10 cellular contexts compared by ENCODE assay signal in the genomic region with DNA sequence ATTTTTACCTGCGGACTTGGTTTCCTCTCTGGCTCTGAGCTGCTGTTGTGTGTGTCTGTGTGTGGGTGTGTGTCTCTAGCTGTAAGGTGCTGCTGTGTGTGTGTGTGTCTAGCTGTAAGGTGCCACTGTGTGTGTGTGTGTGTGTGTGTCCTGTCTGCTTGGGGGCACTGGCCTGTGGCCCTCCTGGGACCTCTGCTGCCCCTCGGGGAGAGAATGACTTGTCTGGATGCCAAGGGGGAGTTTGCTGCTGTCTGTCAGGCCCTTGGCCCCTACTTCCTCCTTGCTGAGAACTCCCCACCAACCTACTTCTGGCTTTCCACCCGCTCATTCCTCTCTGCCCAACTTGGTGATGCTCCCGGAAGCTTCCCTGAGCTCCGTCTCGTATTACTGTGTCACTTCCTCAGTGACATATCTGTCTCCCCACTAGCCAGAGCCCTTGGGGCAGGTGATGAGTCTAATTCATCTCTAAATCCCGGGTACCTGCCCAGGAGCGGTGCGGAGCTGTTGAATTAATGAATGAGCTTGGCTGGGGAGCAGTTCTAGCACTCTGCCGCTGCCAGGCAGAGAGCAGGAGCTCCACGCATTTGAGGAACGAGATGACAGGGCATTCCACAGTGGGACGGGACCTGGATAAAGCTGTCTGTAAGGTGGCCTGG. TPM values are rescaled to one million over a fixed set of nuclear protein-coding genes. Genes with fewer than 3 reads are reported as not detected.
A peak's percentile ranks its signal among the peaks of the same experiment; 100 is the strongest.
DNase-seq lines count a peak whose midpoint lies in the region; ATAC-seq, FAIRE-seq and TF ChIP-seq lines count a peak whose summit lies in the region.
"Had no signal": no experiment of that assay in that cellular context is flagged by ENCODE, and none has a peak within 500 bp of the region (broad histone marks: within the 10 kb centered on the region; RNA-seq: fewer than 3 reads in every experiment).

No MANE protein-coding gene starts in this region.

- H3K27me3 Mint-ChIP-seq in activated naive CD4-positive, alpha-beta T cell treated with anti-CD3 and anti-CD28 coated beads, Interleukin-2, amount 50 U/mL, for 24 hours, result no peaks in the 10 kb centered on the region
- no peaks in the 10 kb centered on the region for H3K27me3 Mint-ChIP-seq in memory B cell
- H3K27me3 Mint-ChIP-seq in type B pancreatic cell, result no peaks in the 10 kb centered on the region

- no peaks in the 10 kb centered on the region for H3K9me3 Mint-ChIP-seq in activated naive CD4-positive, alpha-beta T cell treated with anti-CD3 and anti-CD28 coated beads, Interleukin-2, amount 50 U/mL, for 24 hours
- H3K9me3 Mint-ChIP-seq in activated naive CD4-positive, alpha-beta T cell treated with anti-CD3 and anti-CD28 coated beads, Interleukin-2, amount 50 U/mL, for 72 hours, result no peaks in the 10 kb centered on the region
- no peaks in the 10 kb centered on the region for H3K9me3 Mint-ChIP-seq in memory B cell
- H3K9me3 Mint-ChIP-seq in type B pancreatic cell, result no peaks in the 10 kb centered on the region

- peaks cover 35% of the 10 kb centered on the region for H3K4me1 Mint-ChIP-seq in activated naive CD4-positive, alpha-beta T cell treated with anti-CD3 and anti-CD28 coated beads, Interleukin-2, amount 50 U/mL, for 24 hours
- H3K4me1 Mint-ChIP-seq in memory B cell, result peaks cover 26% of the 10 kb centered on the region
- peaks cover 21% of the 10 kb centered on the region for H3K4me1 Mint-ChIP-seq in type B pancreatic cell (ENCODE audit: unreplicated experiment)

- H3K36me3 Mint-ChIP-seq in activated naive CD4-positive, alpha-beta T cell treated with anti-CD3 and anti-CD28 coated beads, Interleukin-2, amount 50 U/mL, for 24 hours, result peaks cover 3% of the 10 kb centered on the region
- H3K36me3 Mint-ChIP-seq in activated naive CD4-positive, alpha-beta T cell treated with anti-CD3 and anti-CD28 coated beads, Interleukin-2, amount 50 U/mL, for 72 hours, result no peaks in the 10 kb centered on the region
- H3K36me3 Mint-ChIP-seq in memory B cell, result peaks cover 16% of the 10 kb centered on the region
- H3K36me3 Mint-ChIP-seq in type B pancreatic cell, result peaks cover 6% of the 10 kb centered on the region

- H3K4me3 Mint-ChIP-seq in activated naive CD4-positive, alpha-beta T cell treated with anti-CD3 and anti-CD28 coated beads, Interleukin-2, amount 50 U/mL, for 24 hours, result no peak overlapping the region
- no peak overlapping the region for H3K4me3 Mint-ChIP-seq in memory B cell
- H3K4me3 Mint-ChIP-seq in type B pancreatic cell, result peak overlapping the region; percentile 10

- no peak for TF ChIP-seq CTCF in type B pancreatic cell (conservative IDR thresholded peaks at IDR 0.05)
- TF ChIP-seq CTCF in GM13977 (IDR thresholded peaks at IDR 0.05; ENCODE audit: extremely low read depth, insufficient read depth, missing control alignments), result no peak

- no peak for FAIRE-seq in H54 (lab: Jason Lieb, UNC)

- peak overlapping the region; percentile 26 for H3K27ac Mint-ChIP-seq in activated naive CD4-positive, alpha-beta T cell treated with anti-CD3 and anti-CD28 coated beads, Interleukin-2, amount 50 U/mL, for 24 hours
- H3K27ac Mint-ChIP-seq in activated naive CD4-positive, alpha-beta T cell treated with anti-CD3 and anti-CD28 coated beads, Interleukin-2, amount 50 U/mL, for 72 hours, result peak overlapping the region; percentile 16 to 67
- H3K27ac Mint-ChIP-seq in memory B cell (peak overlapping the region; percentile 89), type B pancreatic cell (peak overlapping the region; percentile 49)

- ATAC-seq in activated naive CD4-positive, alpha-beta T cell treated with anti-CD3 and anti-CD28 coated beads, Interleukin-2, amount 50 U/mL, for 72 hours, result peak in 1 of 2 donors; percentile 18
- ATAC-seq in memory B cell (ENCODE audit: low read depth) (peak; percentile 17), GM21528 (IDR thresholded peaks at IDR 0.05; ENCODE audit: low FRiP score, unreplicated experiment) (no peak)

- in situ Hi-C loops in GM13977 (cut with MboI; ENCODE audit: low pct_unique_long_range_greater_than_20kb, low sequenced_read_pairs, unreplicated experiment), result no loop called here

- no peak for DNase-seq in activated naive CD4-positive, alpha-beta T cell treated with Interleukin-2 at 50 U/mL for 16 hours
- no peak for DNase-seq in activated naive CD4-positive, alpha-beta T cell treated with anti-CD3 and anti-CD28 coated beads, Interleukin-2, amount 50 U/mL, for 72 hours (ENCODE audit: low spot score in 2 of 2)
- no peak for DNase-seq in memory B cell (ENCODE audit: low spot score in 2 of 2)
- no peak for DNase-seq in type B pancreatic cell (ENCODE audit: extremely low spot score, unreplicated experiment)
- DNase-seq in GM13977 (ENCODE audit: low spot score), result no peak
- no peak for DNase-seq in H54 (ENCODE audit: insufficient read length, low spot score)
- DNase-seq: NCI-H510A had no signal

- TF ChIP-seq POLR2A in H54 (IDR thresholded peaks at IDR 0.05; ENCODE audit: low read depth, low read length), result no peak

RNA-seq across cellular contexts. Expression of a gene that starts 45.3 kb away (rescaled TPM):
- total RNA-seq in activated naive CD4-positive, alpha-beta T cell treated with anti-CD3 and anti-CD28 coated beads, Interleukin-2, amount 50 U/mL, for 72 hours, result under 1 TPM in 1 of 2 donors, not detected in 1; 0.18 TPM
- total RNA-seq in type B pancreatic cell (ENCODE audit: low replicate concordance), result not detected in 2 replicates
- total RNA-seq: activated CD8-positive, alpha-beta memory T cell treated with anti-CD3 and anti-CD28 coated beads for 36 hours had no signal

RNA-seq across cellular contexts. Expression of a gene that starts 52.0 kb away (rescaled TPM):
- 100 to 1,000 TPM; 141 to 185 TPM for total RNA-seq in activated naive CD4-positive, alpha-beta T cell treated with anti-CD3 and anti-CD28 coated beads, Interleukin-2, amount 50 U/mL, for 72 hours
- total RNA-seq in type B pancreatic cell (ENCODE audit: low replicate concordance), result 159 and 210 TPM in 2 replicates

Comparison
In these comparisons a context has a peak if more than half of its experiments do, and no peak if none do; other contexts are left out.
1. H3K27ac Mint-ChIP-seq: peak in every context shown above with its lines; median percentile 89 in memory B cell; 49 in type B pancreatic cell; 42 in activated naive CD4-positive, alpha-beta T cell treated with anti-CD3 and anti-CD28 coated beads, Interleukin-2, amount 50 U/mL, for 72 hours; 26 in activated naive CD4-positive, alpha-beta T cell treated with anti-CD3 and anti-CD28 coated beads, Interleukin-2, amount 50 U/mL, for 24 hours.